In the genomic region with DNA sequence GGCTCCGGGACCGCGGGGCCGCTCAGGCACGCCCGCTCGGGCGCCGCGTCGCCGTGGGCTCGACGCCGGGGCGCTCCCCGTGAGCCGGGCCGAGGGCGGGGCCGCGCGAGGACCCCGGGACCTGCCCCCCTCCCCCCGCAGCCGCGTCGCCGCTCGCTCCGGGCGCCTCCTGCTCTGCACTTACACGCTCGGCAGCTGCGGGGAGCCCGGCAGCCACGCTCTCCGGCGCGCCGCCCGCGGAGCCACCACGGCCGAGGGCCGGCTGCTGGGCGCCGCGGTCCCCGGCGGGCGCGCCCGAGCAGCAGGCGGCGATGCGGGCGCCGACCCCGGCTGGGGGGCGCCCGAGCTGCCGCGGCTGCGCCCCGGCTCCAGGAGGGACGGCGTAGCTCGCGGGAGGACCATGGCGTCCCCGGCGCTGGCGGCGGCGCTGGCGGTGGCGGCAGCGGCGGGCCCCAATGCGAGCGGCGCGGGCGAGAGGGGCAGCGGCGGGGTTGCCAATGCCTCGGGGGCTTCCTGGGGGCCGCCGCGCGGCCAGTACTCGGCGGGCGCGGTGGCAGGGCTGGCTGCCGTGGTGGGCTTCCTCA, we compare ENCODE assay signal across 8 cellular contexts. TPM values are rescaled to one million over a fixed set of nuclear protein-coding genes. Genes with fewer than 3 reads are reported as not detected.
DNase-seq lines count a peak whose midpoint lies in the region; ATAC-seq and TF ChIP-seq lines count a peak whose summit lies in the region.

A gene (plus strand): TSS at position 179 of the 584 bp plus-strand sequence. CDS start 222 bp downstream, at position 401.

- peaks cover 2% of the 10 kb centered on the region for H3K27me3 Mint-ChIP-seq in Caco-2 (ENCODE audit: insufficient read depth, unreplicated experiment)

- intact Hi-C loops in Caco-2 (cut with micrococcal nuclease; ENCODE audit: unreplicated experiment) (no loop called here), Panc1 (cut with micrococcal nuclease; ENCODE audit: unreplicated experiment) (no loop called here)

- BruUV-seq in Caco-2 (replicated peaks; lab: Mats Ljungman, UMichigan) (no TSS peak), Panc1 (replicated peaks; lab: Mats Ljungman, UMichigan) (no TSS peak)

- H3K4me2 ChIP-seq in parathyroid adenoma (ENCODE audit: low read length) = peak within 1 kb of the TSS; percentile 73

- TF ChIP-seq CTCF in Caco-2 (IDR thresholded peaks at IDR 0.05; ENCODE audit: insufficient read depth in 1 of 2, low read depth in 1 of 2, low read length in 1 of 2, severe bottlenecking in 1 of 2, unreplicated experiment in 1 of 2) = no peak
- no peak for TF ChIP-seq CTCF in Panc1 (IDR thresholded peaks at IDR 0.05)
- TF ChIP-seq CTCF in foreskin keratinocyte (conservative IDR thresholded peaks at IDR 0.05) = no peak
- TF ChIP-seq CTCF in parathyroid adenoma (IDR thresholded peaks at IDR 0.05) = no peak

- ATAC-seq in Panc1 (peak; percentile 77), foreskin keratinocyte (peak; percentile 5), GM18861 (IDR thresholded peaks at IDR 0.05; ENCODE audit: unreplicated experiment) (no peak)

- no peak within 1 kb of the TSS for H3K9ac ChIP-seq in parathyroid adenoma

- H3K27me3 ChIP-seq in Caco-2 (replicated peaks; ENCODE audit: control insufficient read depth, insufficient read depth, low read length) (no peaks in the 10 kb centered on the region), Panc1 (ENCODE audit: control insufficient read depth, insufficient read depth, low read length) (no peaks in the 10 kb centered on the region), foreskin keratinocyte (peaks cover 40% of the 10 kb centered on the region), parathyroid adenoma (ENCODE audit: control insufficient read depth, insufficient read depth, low read length) (peaks cover 5% of the 10 kb centered on the region)

- peaks cover 5% of the 10 kb centered on the region; the same call in 1 of the 2 replicates for H3K4me1 ChIP-seq in Caco-2
- peaks cover 17% of the 10 kb centered on the region for H3K4me1 ChIP-seq in Panc1 (ENCODE audit: control insufficient read depth, insufficient read depth, low read length)
- H3K4me1 ChIP-seq in foreskin keratinocyte = no peaks in the 10 kb centered on the region
- no peaks in the 10 kb centered on the region for H3K4me1 ChIP-seq in parathyroid adenoma

- CTCF ChIA-PET in Caco-2 (lab: Charles Lee) (interaction anchor here (0.7 to 2.2 kb wide), 4 partner anchors 13 to 115 kb away, joined by 4 to 36 read pairs (median 9); no protein-coding TSS in a partner anchor), Panc1 (lab: Charles Lee) (interaction anchor here (0.7 kb wide), 1 partner anchor 16 kb away, joined by 6 read pairs; no protein-coding TSS in a partner anchor)

- no peaks in the 10 kb centered on the region for H3K9me3 Mint-ChIP-seq in Caco-2 (ENCODE audit: unreplicated experiment)

- no peaks in the 10 kb centered on the region for H3K79me2 ChIP-seq in parathyroid adenoma

- H3K27ac ChIP-seq in Panc1 (ENCODE audit: low read length) (no peak within 1 kb of the TSS), foreskin keratinocyte (no peak within 1 kb of the TSS), parathyroid adenoma (no peak within 1 kb of the TSS)

- H3K4me3 Mint-ChIP-seq in Caco-2 (ENCODE audit: unreplicated experiment) = peak within 1 kb of the TSS; percentile 77

- no peaks in the 10 kb centered on the region for H3K36me3 ChIP-seq in Caco-2 (ENCODE audit: control insufficient read depth, insufficient read depth, low read length)
- no peaks in the 10 kb centered on the region for H3K36me3 ChIP-seq in Panc1 (ENCODE audit: control insufficient read depth, insufficient read depth, low read length)
- no peaks in the 10 kb centered on the region for H3K36me3 ChIP-seq in parathyroid adenoma (ENCODE audit: control insufficient read depth, insufficient read depth, low read length)

- H3K4me3 ChIP-seq in Caco-2 (ENCODE audit: low read depth, low read length) (peak within 1 kb of the TSS; percentile 39), Panc1 (ENCODE audit: low read depth in 2 of 2, low read length in 2 of 2) (peak within 1 kb of the TSS; percentile 29 to 39), parathyroid adenoma (ENCODE audit: low read depth, low read length) (peak within 1 kb of the TSS; percentile 40)

- peak within 1 kb of the TSS; percentile 69 for H2AFZ ChIP-seq in parathyroid adenoma

- no peaks in the 10 kb centered on the region for H3K4me1 Mint-ChIP-seq in Caco-2 (ENCODE audit: low read depth, unreplicated experiment)

- POLR2A ChIA-PET in Caco-2 (lab: Charles Lee) (no interaction called here), Panc1 (lab: Charles Lee) (no interaction called here)

- no peaks in the 10 kb centered on the region for H3K9me3 ChIP-seq in Caco-2
- H3K9me3 ChIP-seq in Panc1 (ENCODE audit: control insufficient read depth, insufficient read depth, low read depth, low read length) = no peaks in the 10 kb centered on the region
- H3K9me3 ChIP-seq in parathyroid adenoma (ENCODE audit: control insufficient read depth, low read length) = no peaks in the 10 kb centered on the region

- DNase-seq in Caco-2 (peak in 1 of 2 experiments; percentile 65), Panc1 (ENCODE audit: low read depth, low spot score) (no peak), foreskin keratinocyte (no peak), NAMALWA (ENCODE audit: low spot score) (no peak), NCI-H524 treated with DMSO at 0.1 percent for 48 hours (lab: John Stamatoyannopoulos, UW) (no peak), activated gamma-delta T cell (lab: John Stamatoyannopoulos, UW) (no peak)

- H3K27ac Mint-ChIP-seq in Caco-2 (ENCODE audit: unreplicated experiment) = no peak within 1 kb of the TSS

- H3K36me3 Mint-ChIP-seq in Caco-2 (ENCODE audit: insufficient read depth, unreplicated experiment) = peaks cover 6% of the 10 kb centered on the region

- in situ Hi-C loops in Panc1 (cut with HindIII; ENCODE audit: low pct_unique_long_range_greater_than_20kb, low sequenced_read_pairs) = no loop called here

RNA-seq across cellular contexts. Expression of the gene that starts here (rescaled TPM):
- total RNA-seq in Caco-2 (2022) (8.4 and 11.7 TPM in 2 replicates), Panc1 (2021; ENCODE audit: unreplicated experiment) (23.5 TPM), foreskin keratinocyte (0.04 and 0.10 TPM in 2 replicates)
- 44.2 TPM for polyA plus RNA-seq in Panc1 (2012; ENCODE audit: insufficient read length)
- 0.08 and 0.13 TPM in 2 replicates for polyA plus RNA-seq in foreskin keratinocyte

Comparison
In these comparisons a context has a peak if more than half of its experiments do, and no peak if none do; other contexts are left out.
1. Peak in ATAC-seq in foreskin keratinocyte; RNA of the gene not detected or under 1 TPM.